ENCODE assay signal across 8 cellular contexts in the genomic region with DNA sequence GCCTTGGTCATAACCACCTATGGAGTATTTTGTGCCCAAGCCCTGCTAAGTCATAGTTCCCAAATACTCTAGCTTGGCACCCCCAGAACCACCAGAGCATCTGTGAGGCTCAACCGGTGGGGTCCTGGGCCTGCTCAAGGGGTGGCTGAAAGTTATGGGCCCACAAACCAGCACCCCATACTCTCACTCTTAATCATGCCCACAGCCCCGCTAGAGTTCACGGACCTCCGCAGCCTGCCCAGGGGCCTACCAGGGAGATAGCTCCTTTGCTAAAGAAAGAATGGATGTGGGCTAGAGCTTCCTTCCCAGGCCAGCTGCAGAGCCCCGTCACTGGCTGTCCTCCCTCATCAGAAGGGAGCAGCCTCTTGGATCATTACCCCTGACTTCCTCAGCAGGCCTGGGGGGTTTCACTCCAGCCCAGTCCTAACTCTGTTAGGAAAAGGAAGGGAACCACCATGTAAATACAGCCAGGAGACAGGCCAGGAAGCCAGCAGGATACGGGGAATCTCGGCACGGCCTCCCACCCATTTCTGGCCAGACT. TPM values are rescaled to one million over a fixed set of nuclear protein-coding genes. Genes with fewer than 3 reads are reported as not detected.
DNase-seq lines count a peak whose midpoint lies in the region; ATAC-seq lines count a peak whose summit lies in the region.
"Had no signal": no experiment of that assay in that cellular context is flagged by ENCODE, and none has a peak within 500 bp of the region (broad histone marks: within the 10 kb centered on the region; RNA-seq: fewer than 3 reads in every experiment).

No MANE protein-coding gene starts in this region.

- peaks cover under 1% of the 10 kb centered on the region for H3K36me3 Mint-ChIP-seq in activated naive CD4-positive, alpha-beta T cell treated with anti-CD3 and anti-CD28 coated beads, Interleukin-2, amount 50 U/mL, for 24 hours

- no peaks in the 10 kb centered on the region for H3K27me3 Mint-ChIP-seq in activated naive CD4-positive, alpha-beta T cell treated with anti-CD3 and anti-CD28 coated beads, Interleukin-2, amount 50 U/mL, for 24 hours

- 52% methylated on average over 8 of the region's 8 CpGs for WGBS in HUES64

- no peaks in the 10 kb centered on the region for H3K9me3 ChIP-seq in HUES64 (ENCODE audit: insufficient read depth, low read depth, low read length)
- no peaks in the 10 kb centered on the region for H3K9me3 ChIP-seq in iPS-18c (ENCODE audit: control insufficient read depth, insufficient read depth, low read length)
- no peaks in the 10 kb centered on the region for H3K9me3 ChIP-seq in stomach smooth muscle (ENCODE audit: control insufficient read depth in 2 of 2, low read length in 2 of 2)

- H3K4me3 ChIP-seq in HUES64 (ENCODE audit: low read length) (peak overlapping the region; percentile 66), iPS-18c (ENCODE audit: insufficient read depth, low read depth, low read length) (peak overlapping the region; percentile 78), stomach smooth muscle (ENCODE audit: low read length in 2 of 2) (peak overlapping the region; percentile 81 to 88)

- intact Hi-C loops in sciatic nerve (cut with DNase I): no loop called here

- no peaks in the 10 kb centered on the region for H3K36me3 ChIP-seq in HUES64 (ENCODE audit: insufficient read depth, low read length)
- peaks cover 0 to under 1% of the 10 kb centered on the region in 2 donors for H3K36me3 ChIP-seq in stomach smooth muscle (ENCODE audit: control insufficient read depth in 2 of 2, insufficient read depth in 2 of 2, low read length in 2 of 2)

- peaks cover 75% of the 10 kb centered on the region for H3K4me1 Mint-ChIP-seq in activated naive CD4-positive, alpha-beta T cell treated with anti-CD3 and anti-CD28 coated beads, Interleukin-2, amount 50 U/mL, for 24 hours

- 0 out of 2 replicates have a peak overlapping the region, but pooled peaks have one; percentile 51 for H3K9ac ChIP-seq in HUES64 (ENCODE audit: low read depth, low read length)
- peak overlapping the region; percentile 73 to 82 for H3K9ac ChIP-seq in stomach smooth muscle (ENCODE audit: low read length in 2 of 2)

- peak overlapping the region; percentile 96 for H3K4me3 Mint-ChIP-seq in activated naive CD4-positive, alpha-beta T cell treated with anti-CD3 and anti-CD28 coated beads, Interleukin-2, amount 50 U/mL, for 24 hours

- no peak for DNase-seq in DMS153 treated with DMSO at 0.1 percent for 48 hours (lab: John Stamatoyannopoulos, UW; ENCODE audit: unreplicated experiment)
- no peak for DNase-seq in sciatic nerve (ENCODE audit: low spot score)
- DNase-seq: NCI-H2081 treated with DMSO at 0.1 percent for 48 hours had no signal

- H3K27ac ChIP-seq in HUES64 (ENCODE audit: low read depth, low read length) (no peak overlapping the region), stomach smooth muscle (ENCODE audit: low read length) (peak overlapping the region; percentile 64)

- H3K4me1 ChIP-seq in HUES64 (ENCODE audit: insufficient read depth, low read length): peaks cover 50% of the 10 kb centered on the region
- peaks cover 75% of the 10 kb centered on the region for H3K4me1 ChIP-seq in stomach smooth muscle (ENCODE audit: control insufficient read depth, insufficient read depth, low read length)

- peak overlapping the region; percentile 86 for H3K27ac Mint-ChIP-seq in activated naive CD4-positive, alpha-beta T cell treated with anti-CD3 and anti-CD28 coated beads, Interleukin-2, amount 50 U/mL, for 24 hours

- H3K27me3 ChIP-seq in HUES64 (ENCODE audit: insufficient read depth, low read length) (peaks cover 14% of the 10 kb centered on the region), stomach smooth muscle (ENCODE audit: control insufficient read depth in 1 of 2, insufficient read depth in 2 of 2, low read length in 2 of 2) (no peaks in the 10 kb centered on the region)

- ATAC-seq in GM21447 (IDR thresholded peaks at IDR 0.05; ENCODE audit: unreplicated experiment): no peak
- ATAC-seq in sciatic nerve: no peak

- H3K9me3 Mint-ChIP-seq in activated naive CD4-positive, alpha-beta T cell treated with anti-CD3 and anti-CD28 coated beads, Interleukin-2, amount 50 U/mL, for 24 hours: no peaks in the 10 kb centered on the region

RNA-seq across cellular contexts. Expression of a gene that starts 1.4 kb away (rescaled TPM):
- polyA plus RNA-seq in HUES64 (2013, experiment 1 of 2): 32.9 TPM
- polyA plus RNA-seq in HUES64 (2013, experiment 2 of 2): 36.4 TPM
- 93.8 TPM for total RNA-seq in sciatic nerve

RNA-seq across cellular contexts. Expression of a gene that starts 4.8 kb away (rescaled TPM):
- 12.1 TPM for polyA plus RNA-seq in HUES64 (2013, experiment 1 of 2)
- polyA plus RNA-seq in HUES64 (2013, experiment 2 of 2): 12.9 TPM
- 22.4 TPM for total RNA-seq in sciatic nerve

RNA-seq across cellular contexts. Expression of a gene that starts 19.6 kb away (rescaled TPM):
- 12.2 TPM for polyA plus RNA-seq in HUES64 (2013, experiment 1 of 2)
- 17.8 TPM for polyA plus RNA-seq in HUES64 (2013, experiment 2 of 2)
- 39.9 TPM for total RNA-seq in sciatic nerve

RNA-seq across cellular contexts. Expression of a gene that starts 21.2 kb away (rescaled TPM):
- 0.40 TPM for polyA plus RNA-seq in HUES64 (2013, experiment 1 of 2)
- polyA plus RNA-seq in HUES64 (2013, experiment 2 of 2): 0.63 TPM
- total RNA-seq in sciatic nerve: 11.1 TPM

RNA-seq across cellular contexts. Expression of a gene that starts 34.6 kb away (rescaled TPM):
- polyA plus RNA-seq in HUES64 (2013, experiment 1 of 2): 1.1 TPM
- polyA plus RNA-seq in HUES64 (2013, experiment 2 of 2): 2.1 TPM
- total RNA-seq in sciatic nerve: 21.5 TPM
